ENCODE assay signal across 1 cellular context in genomic region chr9:137106662-137107292, GRCh38.
TF ChIP-seq lines count a peak whose summit lies in the region.

No MANE protein-coding gene starts in this region.

TF ChIP-seq in HepG2, 621 proteins besides CTCF, POLR2A, EP300 and RAD21:
- TF ChIP-seq MTA1 (CRISPR knock-in tag; IDR thresholded peaks at IDR 0.05; ENCODE audit: borderline replicate concordance) (0 out of 2 replicates have a peak, but pooled peaks have one; percentile 2), ZMYM4 (CRISPR knock-in tag; IDR thresholded peaks at IDR 0.05) (no peak), MAFF (IDR thresholded peaks at IDR 0.05; ENCODE audit: low read depth, low read length) (no peak)
